In the genomic region with DNA sequence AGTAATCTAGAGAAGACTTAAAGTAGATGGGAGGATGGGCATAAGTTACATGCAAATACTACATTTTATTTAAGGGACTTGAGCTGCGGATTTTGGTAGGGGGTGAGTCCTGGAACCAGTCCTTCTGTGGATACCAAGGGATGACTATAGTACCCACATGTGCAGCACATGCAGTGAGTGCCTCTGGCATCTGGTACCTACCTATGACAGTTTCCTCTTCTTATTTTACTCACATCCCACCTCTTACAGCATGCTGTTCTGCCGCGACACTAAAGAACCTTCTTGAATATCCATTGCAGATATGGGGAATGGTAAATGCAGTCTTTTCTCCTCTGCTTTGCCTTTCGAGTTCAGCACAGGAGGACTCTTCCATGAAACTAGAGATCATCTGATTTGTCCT, we compare ENCODE assay signal across 16 cellular contexts. TPM values are rescaled to one million over a fixed set of nuclear protein-coding genes. Genes with fewer than 3 reads are reported as not detected.
DNase-seq lines count a peak whose midpoint lies in the region; ATAC-seq and TF ChIP-seq lines count a peak whose summit lies in the region.
"Had no signal": no experiment of that assay in that cellular context is flagged by ENCODE, and none has a peak within 500 bp of the region (broad histone marks: within the 10 kb centered on the region; RNA-seq: fewer than 3 reads in every experiment).

No MANE protein-coding gene starts in this region.

- peak overlapping the region; percentile 90 for H3K4me2 ChIP-seq in BLaER1

- ATAC-seq in naive thymus-derived CD4-positive, alpha-beta T cell = no peak
- no peak for ATAC-seq in HG03342 (IDR thresholded peaks at IDR 0.05; ENCODE audit: unreplicated experiment)
- ATAC-seq: pancreas, sciatic nerve had no signal

- DNase-seq in Calu3 (no peak), A172 (ENCODE audit: low spot score) (no peak), DMS 273 (lab: John Stamatoyannopoulos, UW; ENCODE audit: unreplicated experiment) (no peak)
- no peak for DNase-seq in activated T-helper 1 cell treated with anti-CD3 and anti-CD28 coated beads, Interleukin-12 subunit alpha, Interleukin-12 subunit beta, Interleukin-2, Interleukin-4 antibody, amounts not matched to agents 30 ng/mL and 10 ng/mL and 1 ng/mL, durations not matched to agents 14 hours and 24 hours and 36 hours (ENCODE audit: low spot score)
- no peak for DNase-seq in naive thymus-derived CD4-positive, alpha-beta T cell
- DNase-seq: activated naive CD4-positive, alpha-beta T cell; endodermal cell; GOT3; NCI-H2171 treated with DMSO at 0.1 percent for 48 hours; pancreas; stimulated activated naive CD4-positive, alpha-beta T cell treated with Interleukin-2 at 50 U/mL for 16 hours; T-helper 2 cell had no signal

- H3K4me1 Mint-ChIP-seq in Calu3 (ENCODE audit: low read depth, unreplicated experiment) = peaks cover 36% of the 10 kb centered on the region
- H3K4me1 Mint-ChIP-seq in activated T-helper 1 cell treated with anti-CD3 and anti-CD28 coated beads, Interleukin-12 subunit alpha, Interleukin-12 subunit beta, Interleukin-2, Interleukin-4 antibody, amounts not matched to agents 30 ng/mL and 10 ng/mL and 1 ng/mL, durations not matched to agents 14 hours and 24 hours and 36 hours (ENCODE audit: low read depth) = peaks cover 40% of the 10 kb centered on the region
- H3K4me1 Mint-ChIP-seq in naive thymus-derived CD4-positive, alpha-beta T cell = peaks cover 20 to 65% (median 47%) of the 10 kb centered on the region in 7 donors

- peaks cover 49% of the 10 kb centered on the region for H3K36me3 ChIP-seq in BLaER1
- peaks cover 0 to 6% (median 0%) of the 10 kb centered on the region in 3 experiments for H3K36me3 ChIP-seq in naive thymus-derived CD4-positive, alpha-beta T cell (ENCODE audit: control insufficient read depth in 2 of 3, insufficient read depth in 3 of 3, low read length in 3 of 3)
- H3K36me3 ChIP-seq: pancreas, tibial nerve had no signal

- H3K9me3 Mint-ChIP-seq in Calu3 (ENCODE audit: low read depth, unreplicated experiment) = no peaks in the 10 kb centered on the region
- no peaks in the 10 kb centered on the region for H3K9me3 Mint-ChIP-seq in activated T-helper 1 cell treated with anti-CD3 and anti-CD28 coated beads, Interleukin-12 subunit alpha, Interleukin-12 subunit beta, Interleukin-2, Interleukin-4 antibody, amounts not matched to agents 30 ng/mL and 10 ng/mL and 1 ng/mL, durations not matched to agents 14 hours and 24 hours and 36 hours
- H3K9me3 Mint-ChIP-seq in naive thymus-derived CD4-positive, alpha-beta T cell = no peaks in the 10 kb centered on the region
- H3K9me3 Mint-ChIP-seq: endodermal cell had no signal

- intact Hi-C loops in Calu3 (cut with micrococcal nuclease; ENCODE audit: unreplicated experiment) = no loop called here
- intact Hi-C loops in activated T-helper 1 cell treated with anti-CD3 and anti-CD28 coated beads, Interleukin-12 subunit alpha, Interleukin-12 subunit beta, Interleukin-2, Interleukin-4 antibody, amounts not matched to agents 30 ng/mL and 10 ng/mL and 1 ng/mL, durations not matched to agents 14 hours and 24 hours and 36 hours (cut with micrococcal nuclease) = loop anchor here (10.0 kb wide), 4 partner anchors 481 to 1211 kb away; a partner anchor contains a TSS
- intact Hi-C loops in naive thymus-derived CD4-positive, alpha-beta T cell (cut with micrococcal nuclease) = loop anchor here in 1 of 2 donors (10.0 kb wide), 1 partner anchor 529 kb away; no protein-coding TSS in a partner anchor

- H3K27me3 ChIP-seq in BLaER1 = no peaks in the 10 kb centered on the region
- no peaks in the 10 kb centered on the region for H3K27me3 ChIP-seq in naive thymus-derived CD4-positive, alpha-beta T cell (ENCODE audit: control insufficient read depth in 2 of 2, insufficient read depth in 2 of 2, low read length in 2 of 2)
- H3K27me3 ChIP-seq: pancreas, tibial nerve had no signal

- H3K27me3 Mint-ChIP-seq in Calu3 (ENCODE audit: unreplicated experiment) = no peaks in the 10 kb centered on the region
- H3K27me3 Mint-ChIP-seq in activated T-helper 1 cell treated with anti-CD3 and anti-CD28 coated beads, Interleukin-12 subunit alpha, Interleukin-12 subunit beta, Interleukin-2, Interleukin-4 antibody, amounts not matched to agents 30 ng/mL and 10 ng/mL and 1 ng/mL, durations not matched to agents 14 hours and 24 hours and 36 hours (ENCODE audit: insufficient read depth) = no peaks in the 10 kb centered on the region
- H3K27me3 Mint-ChIP-seq in naive thymus-derived CD4-positive, alpha-beta T cell = peaks cover 0 to 2% (median 0%) of the 10 kb centered on the region in 5 donors

- no peak for TF ChIP-seq CTCF in Calu3 (IDR thresholded peaks at IDR 0.05; ENCODE audit: unreplicated experiment)

- H3K4me1 ChIP-seq in BLaER1 = peaks cover 33% of the 10 kb centered on the region
- peaks cover 14 to 17% of the 10 kb centered on the region in 2 donors for H3K4me1 ChIP-seq in naive thymus-derived CD4-positive, alpha-beta T cell (ENCODE audit: control insufficient read depth in 2 of 2, insufficient read depth in 2 of 2, low read length in 2 of 2)

- POLR2A ChIA-PET in naive thymus-derived CD4-positive, alpha-beta T cell (lab: Charles Lee) = interaction anchor here (2.8 to 3.6 kb wide), 2 partner anchors 70 to 178 kb away, joined by 14 to 22 read pairs; a partner anchor contains a TSS

- H3K9me3 ChIP-seq in BLaER1 = no peaks in the 10 kb centered on the region
- no peaks in the 10 kb centered on the region for H3K9me3 ChIP-seq in naive thymus-derived CD4-positive, alpha-beta T cell (ENCODE audit: control insufficient read depth in 2 of 3, low read length in 3 of 3)
- H3K9me3 ChIP-seq: pancreas, tibial nerve had no signal

- no peak overlapping the region for H3K27ac Mint-ChIP-seq in Calu3 (ENCODE audit: unreplicated experiment)
- no peak overlapping the region for H3K27ac Mint-ChIP-seq in activated T-helper 1 cell treated with anti-CD3 and anti-CD28 coated beads, Interleukin-12 subunit alpha, Interleukin-12 subunit beta, Interleukin-2, Interleukin-4 antibody, amounts not matched to agents 30 ng/mL and 10 ng/mL and 1 ng/mL, durations not matched to agents 14 hours and 24 hours and 36 hours
- peak overlapping the region in 1 of 9 donors; percentile 98 for H3K27ac Mint-ChIP-seq in naive thymus-derived CD4-positive, alpha-beta T cell
- H3K27ac Mint-ChIP-seq: endodermal cell had no signal

- BruUV-seq in Calu3 (replicated peaks; lab: Mats Ljungman, UMichigan) = no TSS peak

- no peak overlapping the region for H3K4me3 ChIP-seq in BLaER1
- H3K4me3 ChIP-seq in naive thymus-derived CD4-positive, alpha-beta T cell (ENCODE audit: low read length) = no peak overlapping the region

- peaks cover 39% of the 10 kb centered on the region for H4K20me1 ChIP-seq in BLaER1

- peaks cover 27% of the 10 kb centered on the region for H3K36me3 Mint-ChIP-seq in Calu3 (ENCODE audit: insufficient read depth, unreplicated experiment)
- peaks cover 24% of the 10 kb centered on the region for H3K36me3 Mint-ChIP-seq in activated T-helper 1 cell treated with anti-CD3 and anti-CD28 coated beads, Interleukin-12 subunit alpha, Interleukin-12 subunit beta, Interleukin-2, Interleukin-4 antibody, amounts not matched to agents 30 ng/mL and 10 ng/mL and 1 ng/mL, durations not matched to agents 14 hours and 24 hours and 36 hours (ENCODE audit: low read depth)
- peaks cover 2 to 11% (median 3%) of the 10 kb centered on the region in 5 donors for H3K36me3 Mint-ChIP-seq in naive thymus-derived CD4-positive, alpha-beta T cell

- peak overlapping the region; percentile 83 for H3K4me3 Mint-ChIP-seq in Calu3 (ENCODE audit: low read depth, unreplicated experiment)
- peak overlapping the region; percentile 26 for H3K4me3 Mint-ChIP-seq in activated T-helper 1 cell treated with anti-CD3 and anti-CD28 coated beads, Interleukin-12 subunit alpha, Interleukin-12 subunit beta, Interleukin-2, Interleukin-4 antibody, amounts not matched to agents 30 ng/mL and 10 ng/mL and 1 ng/mL, durations not matched to agents 14 hours and 24 hours and 36 hours
- peak overlapping the region in 6 of 10 donors; percentile 15 to 99 (median 72) for H3K4me3 Mint-ChIP-seq in naive thymus-derived CD4-positive, alpha-beta T cell

- CTCF ChIA-PET in Calu3 (lab: Charles Lee) = no interaction called here
- CTCF ChIA-PET in naive thymus-derived CD4-positive, alpha-beta T cell (lab: Charles Lee) = no interaction called here

- no peak overlapping the region for H3K9ac ChIP-seq in BLaER1

- H3K27ac ChIP-seq in BLaER1 = no peak overlapping the region
- no peak overlapping the region for H3K27ac ChIP-seq in naive thymus-derived CD4-positive, alpha-beta T cell (ENCODE audit: low read depth, low read length)
- H3K27ac ChIP-seq: pancreas, tibial nerve had no signal

RNA-seq across cellular contexts. Expression of a gene that starts 1.7 kb away (rescaled TPM):
- 26.7 and 32.0 TPM in 2 replicates for total RNA-seq in Calu3 (2022)
- 33.4 and 33.5 TPM in 2 replicates for total RNA-seq in activated T-helper 1 cell treated with anti-CD3 and anti-CD28 coated beads, Interleukin-12 subunit alpha, Interleukin-12 subunit beta, Interleukin-2, Interleukin-4 antibody, amounts not matched to agents 30 ng/mL and 10 ng/mL and 1 ng/mL, durations not matched to agents 14 hours and 24 hours and 36 hours
- 10 to 100 TPM; 12.1 to 27.5 (median 13.6) TPM for total RNA-seq in naive thymus-derived CD4-positive, alpha-beta T cell
- 10 to 100 TPM; 13.9 to 20.0 TPM for polyA plus RNA-seq in naive thymus-derived CD4-positive, alpha-beta T cell
- total RNA-seq in A172 (2014; rRNA removed; shearing (Covaris generic)) = 27.3 and 29.9 TPM in 2 replicates

RNA-seq across cellular contexts. Expression of a gene that starts 59.3 kb away (rescaled TPM):
- total RNA-seq in Calu3 (2022) = 2.1 and 3.9 TPM in 2 replicates
- not detected in 2 replicates for total RNA-seq in activated T-helper 1 cell treated with anti-CD3 and anti-CD28 coated beads, Interleukin-12 subunit alpha, Interleukin-12 subunit beta, Interleukin-2, Interleukin-4 antibody, amounts not matched to agents 30 ng/mL and 10 ng/mL and 1 ng/mL, durations not matched to agents 14 hours and 24 hours and 36 hours
- total RNA-seq in naive thymus-derived CD4-positive, alpha-beta T cell = not detected
- not detected for polyA plus RNA-seq in naive thymus-derived CD4-positive, alpha-beta T cell
- total RNA-seq in A172 (2014; rRNA removed; shearing (Covaris generic)) = not detected in 2 replicates
- total RNA-seq: sciatic nerve, tibial nerve had no signal

Comparison
In these comparisons a context has a peak if more than half of its experiments do, and no peak if none do; other contexts are left out.
1. H3K4me3 Mint-ChIP-seq: peak in every context shown above with its lines; median percentile 83 in Calu3; 72 in naive thymus-derived CD4-positive, alpha-beta T cell; 26 in activated T-helper 1 cell treated with anti-CD3 and anti-CD28 coated beads, Interleukin-12 subunit alpha, Interleukin-12 subunit beta, Interleukin-2, Interleukin-4 antibody, amounts not matched to agents 30 ng/mL and 10 ng/mL and 1 ng/mL, durations not matched to agents 14 hours and 24 hours and 36 hours.